ENCODE assay signal across 1 cellular context in genomic region chr11:61733120-61733978, GRCh38.
TF ChIP-seq lines count a peak whose summit lies in the region.

No MANE protein-coding gene starts in this region.

TF ChIP-seq in HepG2, 621 proteins besides CTCF, POLR2A, EP300 and RAD21 (continued from another document and continues in another):
- TF ChIP-seq MIER3 (CRISPR knock-in tag; IDR thresholded peaks at IDR 0.05; ENCODE audit: borderline replicate concordance) (0 out of 2 replicates have a peak, but pooled peaks have one; percentile 42), XRCC5 (optimal IDR thresholded peaks at IDR 0.05; ENCODE audit: low read length) (peak; percentile 88), HMGXB3 (CRISPR knock-in tag; IDR thresholded peaks at IDR 0.05; ENCODE audit: borderline replicate concordance) (peak; percentile 40; the same call in 1 of the 2 replicates), ZNF768 (CRISPR knock-in tag; IDR thresholded peaks at IDR 0.05) (peak; percentile 43; the same call in 1 of the 2 replicates), KDM3A (CRISPR knock-in tag; IDR thresholded peaks at IDR 0.05; ENCODE audit: low read depth) (peak; percentile 51; the same call in 1 of the 2 replicates), KAT8 (CRISPR knock-in tag; IDR thresholded peaks at IDR 0.05) (0 out of 2 replicates have a peak, but pooled peaks have one; percentile 26), E2F5 (CRISPR knock-in tag; conservative IDR thresholded peaks at IDR 0.05) (0 out of 2 replicates have a peak, but pooled peaks have one; percentile 32), PCBP2 (optimal IDR thresholded peaks at IDR 0.05; ENCODE audit: low read depth, low read length, poor library complexity, severe bottlenecking) (no peak), USF2 (IDR thresholded peaks at IDR 0.05; ENCODE audit: low read depth, low read length) (peak; percentile 96), USF2 (CRISPR knock-in tag; IDR thresholded peaks at IDR 0.05; ENCODE audit: borderline replicate concordance) (peak; percentile 96; the same call in 1 of the 2 replicates), IKZF5 (CRISPR knock-in tag; IDR thresholded peaks at IDR 0.05) (peak; percentile 36; the same call in 1 of the 2 replicates), FOXK2 (IDR thresholded peaks at IDR 0.05) (no peak), DRAP1 (CRISPR knock-in tag; IDR thresholded peaks at IDR 0.05) (no peak), EHMT2 (IDR thresholded peaks at IDR 0.05; ENCODE audit: borderline replicate concordance, low read depth, low read length) (no peak), SAP130 (CRISPR knock-in tag; IDR thresholded peaks at IDR 0.05; ENCODE audit: low read depth) (peak; percentile 92), RXRA (CRISPR knock-in tag; IDR thresholded peaks at IDR 0.05) (peak; percentile 56), MAX (IDR thresholded peaks at IDR 0.05) (peak; percentile 80), PPARG (CRISPR knock-in tag; conservative IDR thresholded peaks at IDR 0.05) (0 out of 2 replicates have a peak, but pooled peaks have one; percentile 29), RAD51 (IDR thresholded peaks at IDR 0.05; ENCODE audit: borderline replicate concordance) (peak; percentile 86), ELF3 (CRISPR knock-in tag; IDR thresholded peaks at IDR 0.05) (0 out of 2 replicates have a peak, but pooled peaks have one; percentile 28), CBX2 (IDR thresholded peaks at IDR 0.05; ENCODE audit: low read depth, low read length) (no peak), CBX2 (CRISPR knock-in tag; IDR thresholded peaks at IDR 0.05; ENCODE audit: low read depth) (no peak), BHLHE40 (IDR thresholded peaks at IDR 0.05; ENCODE audit: low read length) (peak; percentile 88), ZNF205 (CRISPR knock-in tag; IDR thresholded peaks at IDR 0.05) (0 out of 2 replicates have a peak, but pooled peaks have one; percentile 29), SOX5 (CRISPR knock-in tag; IDR thresholded peaks at IDR 0.05; ENCODE audit: borderline replicate concordance) (peak; percentile 35; the same call in 1 of the 2 replicates), FOXO1 (CRISPR knock-in tag; IDR thresholded peaks at IDR 0.05) (0 out of 2 replicates have a peak, but pooled peaks have one; percentile 11), YEATS2 (CRISPR knock-in tag; IDR thresholded peaks at IDR 0.05; ENCODE audit: borderline replicate concordance) (peak; percentile 47; the same call in 1 of the 2 replicates), FIP1L1 (IDR thresholded peaks at IDR 0.05; ENCODE audit: borderline replicate concordance, insufficient read depth, low read depth, low read length) (no peak), MBNL3 (CRISPR knock-in tag; conservative IDR thresholded peaks at IDR 0.05) (no peak), ERF (CRISPR knock-in tag; IDR thresholded peaks at IDR 0.05) (0 out of 2 replicates have a peak, but pooled peaks have one; percentile 33), SMC3 (IDR thresholded peaks at IDR 0.05; ENCODE audit: low read length) (peak; percentile 43; the same call in 1 of the 2 replicates), KDM2A (CRISPR knock-in tag; IDR thresholded peaks at IDR 0.05; ENCODE audit: borderline replicate concordance, low read depth) (peak; percentile 74), FOXA3 (CRISPR knock-in tag; IDR thresholded peaks at IDR 0.05) (0 out of 2 replicates have a peak, but pooled peaks have one; percentile 18), ZKSCAN1 (IDR thresholded peaks at IDR 0.05; ENCODE audit: low read length) (no peak), TGIF2 (CRISPR knock-in tag; IDR thresholded peaks at IDR 0.05) (peak; percentile 96), CREB1 (IDR thresholded peaks at IDR 0.05) (peak; percentile 15; the same call in 1 of the 2 replicates), CREB1 (CRISPR knock-in tag; IDR thresholded peaks at IDR 0.05) (no peak), PRPF4 (IDR thresholded peaks at IDR 0.05; ENCODE audit: low read depth, low read length, poor library complexity, severe bottlenecking) (no peak), ZNF775 (CRISPR knock-in tag; IDR thresholded peaks at IDR 0.05; ENCODE audit: borderline replicate concordance) (no peak), HNRNPLL (IDR thresholded peaks at IDR 0.05; ENCODE audit: low read depth, low read length, poor library complexity, severe bottlenecking) (peak; percentile 77), SALL1 (CRISPR knock-in tag; IDR thresholded peaks at IDR 0.05) (peak; percentile 62)
- TF ChIP-seq, protein P1, sequence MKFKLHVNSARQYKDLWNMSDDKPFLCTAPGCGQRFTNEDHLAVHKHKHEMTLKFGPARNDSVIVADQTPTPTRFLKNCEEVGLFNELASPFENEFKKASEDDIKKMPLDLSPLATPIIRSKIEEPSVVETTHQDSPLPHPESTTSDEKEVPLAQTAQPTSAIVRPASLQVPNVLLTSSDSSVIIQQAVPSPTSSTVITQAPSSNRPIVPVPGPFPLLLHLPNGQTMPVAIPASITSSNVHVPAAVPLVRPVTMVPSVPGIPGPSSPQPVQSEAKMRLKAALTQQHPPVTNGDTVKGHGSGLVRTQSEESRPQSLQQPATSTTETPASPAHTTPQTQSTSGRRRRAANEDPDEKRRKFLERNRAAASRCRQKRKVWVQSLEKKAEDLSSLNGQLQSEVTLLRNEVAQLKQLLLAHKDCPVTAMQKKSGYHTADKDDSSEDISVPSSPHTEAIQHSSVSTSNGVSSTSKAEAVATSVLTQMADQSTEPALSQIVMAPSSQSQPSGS (CRISPR knock-in tag; IDR thresholded peaks at IDR 0.05): peak; percentile 32; the same call in 1 of the 2 replicates
- TF ChIP-seq, protein P2, sequence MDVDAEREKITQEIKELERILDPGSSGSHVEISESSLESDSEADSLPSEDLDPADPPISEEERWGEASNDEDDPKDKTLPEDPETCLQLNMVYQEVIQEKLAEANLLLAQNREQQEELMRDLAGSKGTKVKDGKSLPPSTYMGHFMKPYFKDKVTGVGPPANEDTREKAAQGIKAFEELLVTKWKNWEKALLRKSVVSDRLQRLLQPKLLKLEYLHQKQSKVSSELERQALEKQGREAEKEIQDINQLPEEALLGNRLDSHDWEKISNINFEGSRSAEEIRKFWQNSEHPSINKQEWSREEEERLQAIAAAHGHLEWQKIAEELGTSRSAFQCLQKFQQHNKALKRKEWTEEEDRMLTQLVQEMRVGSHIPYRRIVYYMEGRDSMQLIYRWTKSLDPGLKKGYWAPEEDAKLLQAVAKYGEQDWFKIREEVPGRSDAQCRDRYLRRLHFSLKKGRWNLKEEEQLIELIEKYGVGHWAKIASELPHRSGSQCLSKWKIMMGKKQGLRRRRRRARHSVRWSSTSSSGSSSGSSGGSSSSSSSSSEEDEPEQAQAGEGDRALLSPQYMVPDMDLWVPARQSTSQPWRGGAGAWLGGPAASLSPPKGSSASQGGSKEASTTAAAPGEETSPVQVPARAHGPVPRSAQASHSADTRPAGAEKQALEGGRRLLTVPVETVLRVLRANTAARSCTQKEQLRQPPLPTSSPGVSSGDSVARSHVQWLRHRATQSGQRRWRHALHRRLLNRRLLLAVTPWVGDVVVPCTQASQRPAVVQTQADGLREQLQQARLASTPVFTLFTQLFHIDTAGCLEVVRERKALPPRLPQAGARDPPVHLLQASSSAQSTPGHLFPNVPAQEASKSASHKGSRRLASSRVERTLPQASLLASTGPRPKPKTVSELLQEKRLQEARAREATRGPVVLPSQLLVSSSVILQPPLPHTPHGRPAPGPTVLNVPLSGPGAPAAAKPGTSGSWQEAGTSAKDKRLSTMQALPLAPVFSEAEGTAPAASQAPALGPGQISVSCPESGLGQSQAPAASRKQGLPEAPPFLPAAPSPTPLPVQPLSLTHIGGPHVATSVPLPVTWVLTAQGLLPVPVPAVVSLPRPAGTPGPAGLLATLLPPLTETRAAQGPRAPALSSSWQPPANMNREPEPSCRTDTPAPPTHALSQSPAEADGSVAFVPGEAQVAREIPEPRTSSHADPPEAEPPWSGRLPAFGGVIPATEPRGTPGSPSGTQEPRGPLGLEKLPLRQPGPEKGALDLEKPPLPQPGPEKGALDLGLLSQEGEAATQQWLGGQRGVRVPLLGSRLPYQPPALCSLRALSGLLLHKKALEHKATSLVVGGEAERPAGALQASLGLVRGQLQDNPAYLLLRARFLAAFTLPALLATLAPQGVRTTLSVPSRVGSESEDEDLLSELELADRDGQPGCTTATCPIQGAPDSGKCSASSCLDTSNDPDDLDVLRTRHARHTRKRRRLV (CRISPR knock-in tag; IDR thresholded peaks at IDR 0.05): no peak
- TF ChIP-seq, protein P3, sequence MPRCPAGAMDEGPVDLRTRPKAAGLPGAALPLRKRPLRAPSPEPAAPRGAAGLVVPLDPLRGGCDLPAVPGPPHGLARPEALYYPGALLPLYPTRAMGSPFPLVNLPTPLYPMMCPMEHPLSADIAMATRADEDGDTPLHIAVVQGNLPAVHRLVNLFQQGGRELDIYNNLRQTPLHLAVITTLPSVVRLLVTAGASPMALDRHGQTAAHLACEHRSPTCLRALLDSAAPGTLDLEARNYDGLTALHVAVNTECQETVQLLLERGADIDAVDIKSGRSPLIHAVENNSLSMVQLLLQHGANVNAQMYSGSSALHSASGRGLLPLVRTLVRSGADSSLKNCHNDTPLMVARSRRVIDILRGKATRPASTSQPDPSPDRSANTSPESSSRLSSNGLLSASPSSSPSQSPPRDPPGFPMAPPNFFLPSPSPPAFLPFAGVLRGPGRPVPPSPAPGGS (CRISPR knock-in tag; IDR thresholded peaks at IDR 0.05): peak; percentile 51; the same call in 1 of the 2 replicates
- TF ChIP-seq, protein P4, sequence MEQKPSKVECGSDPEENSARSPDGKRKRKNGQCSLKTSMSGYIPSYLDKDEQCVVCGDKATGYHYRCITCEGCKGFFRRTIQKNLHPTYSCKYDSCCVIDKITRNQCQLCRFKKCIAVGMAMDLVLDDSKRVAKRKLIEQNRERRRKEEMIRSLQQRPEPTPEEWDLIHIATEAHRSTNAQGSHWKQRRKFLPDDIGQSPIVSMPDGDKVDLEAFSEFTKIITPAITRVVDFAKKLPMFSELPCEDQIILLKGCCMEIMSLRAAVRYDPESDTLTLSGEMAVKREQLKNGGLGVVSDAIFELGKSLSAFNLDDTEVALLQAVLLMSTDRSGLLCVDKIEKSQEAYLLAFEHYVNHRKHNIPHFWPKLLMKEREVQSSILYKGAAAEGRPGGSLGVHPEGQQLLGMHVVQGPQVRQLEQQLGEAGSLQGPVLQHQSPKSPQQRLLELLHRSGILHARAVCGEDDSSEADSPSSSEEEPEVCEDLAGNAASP (CRISPR knock-in tag; IDR thresholded peaks at IDR 0.05; ENCODE audit: borderline replicate concordance): 0 out of 2 replicates have a peak, but pooled peaks have one; percentile 34
